16 cellular contexts compared by ENCODE assay signal in the genomic region with DNA sequence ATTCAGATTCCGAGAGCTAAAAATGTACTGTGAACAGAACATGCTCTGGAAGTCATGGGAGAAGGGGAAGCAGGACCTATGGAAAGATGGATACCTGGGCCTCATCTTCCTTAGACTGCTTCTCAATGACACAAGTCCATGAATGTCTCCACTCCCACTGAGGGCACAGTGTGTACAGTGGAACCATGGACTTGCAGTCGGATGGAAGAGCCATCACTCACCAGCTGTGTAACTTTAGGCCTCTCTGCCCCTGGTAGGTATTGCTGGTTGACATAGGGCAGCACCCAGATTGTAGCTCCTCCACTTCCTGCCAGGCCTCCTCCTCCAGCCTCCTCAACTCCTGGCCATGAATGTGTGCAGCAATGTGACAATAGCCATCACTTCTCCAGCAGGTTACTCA. TPM values are rescaled to one million over a fixed set of nuclear protein-coding genes. Genes with fewer than 3 reads are reported as not detected.
A peak's percentile ranks its signal among the peaks of the same experiment; 100 is the strongest.
DNase-seq lines count a peak whose midpoint lies in the region; TF ChIP-seq lines count a peak whose summit lies in the region.
"Had no signal": no experiment of that assay in that cellular context is flagged by ENCODE, and none has a peak within 500 bp of the region (broad histone marks: within the 10 kb centered on the region; RNA-seq: fewer than 3 reads in every experiment).

No MANE protein-coding gene starts in this region.

- intact Hi-C loops in uterus (cut with DNase I; ENCODE audit: low total_unique reads): no loop called here

- no peaks in the 10 kb centered on the region for H3K27me3 ChIP-seq in uterus

- no peaks in the 10 kb centered on the region for H3K36me3 ChIP-seq in uterus

- H3K4me3 ChIP-seq in uterus: no peak overlapping the region

- no peak overlapping the region for H3K27ac ChIP-seq in uterus
- H3K27ac ChIP-seq: 22Rv1 had no signal

- H3K36me3 Mint-ChIP-seq in osteocyte (ENCODE audit: unreplicated experiment): no peaks in the 10 kb centered on the region
- no peaks in the 10 kb centered on the region for H3K36me3 Mint-ChIP-seq in type B pancreatic cell
- H3K36me3 Mint-ChIP-seq: CD14-positive monocyte; CD8-positive, alpha-beta T cell had no signal

- TF ChIP-seq CTCF in osteocyte (IDR thresholded peaks at IDR 0.05) (no peak), type B pancreatic cell (conservative IDR thresholded peaks at IDR 0.05) (no peak), uterus (IDR thresholded peaks at IDR 0.05) (no peak)

- no peak overlapping the region for H3K4me3 Mint-ChIP-seq in osteocyte (ENCODE audit: unreplicated experiment)
- no peak overlapping the region for H3K4me3 Mint-ChIP-seq in type B pancreatic cell
- H3K4me3 Mint-ChIP-seq: CD14-positive monocyte; CD8-positive, alpha-beta T cell; HFFc6 had no signal

- H3K9me3 Mint-ChIP-seq in osteocyte (ENCODE audit: unreplicated experiment) (no peaks in the 10 kb centered on the region), type B pancreatic cell (peaks cover 4% of the 10 kb centered on the region)
- H3K9me3 Mint-ChIP-seq: CD8-positive, alpha-beta T cell had no signal

- H3K4me1 Mint-ChIP-seq in osteocyte (ENCODE audit: unreplicated experiment): no peaks in the 10 kb centered on the region
- H3K4me1 Mint-ChIP-seq in type B pancreatic cell (ENCODE audit: unreplicated experiment): no peaks in the 10 kb centered on the region

- H3K27me3 Mint-ChIP-seq in osteocyte (ENCODE audit: unreplicated experiment) (peaks cover 32% of the 10 kb centered on the region), type B pancreatic cell (peaks cover 6% of the 10 kb centered on the region)

- H3K27ac Mint-ChIP-seq in osteocyte (ENCODE audit: unreplicated experiment) (no peak overlapping the region), type B pancreatic cell (peak overlapping the region; percentile 26)
- H3K27ac Mint-ChIP-seq: CD14-positive monocyte; CD8-positive, alpha-beta T cell; HFFc6 had no signal

- peak; percentile 40 for DNase-seq in activated CD8-positive, alpha-beta memory T cell treated with anti-CD3 and anti-CD28 coated beads for 24 hours
- DNase-seq in activated CD8-positive, alpha-beta memory T cell treated with anti-CD3 and anti-CD28 coated beads, Interleukin-2, amount 50 U/mL, for 4 hours: no peak
- DNase-seq in ecto neural progenitor cell (ENCODE audit: low spot score): peak; percentile 15
- peak; percentile 46 for DNase-seq in osteocyte (ENCODE audit: extremely low spot score, unreplicated experiment)
- DNase-seq in type B pancreatic cell (ENCODE audit: extremely low spot score, unreplicated experiment): peak; percentile 7
- DNase-seq in NK-92 treated with Interleukin-12 subunit alpha and Interleukin-12 subunit beta, amount 100 ng/mL, for 24 hours (lab: John Stamatoyannopoulos, UW): no peak
- no peak for DNase-seq in uterus
- DNase-seq in SKM-1 (lab: John Stamatoyannopoulos, UW; ENCODE audit: unreplicated experiment): no peak
- DNase-seq: DND-41, GDM1, HCEC 1CT, HFFc6 had no signal

- H3K4me1 ChIP-seq in uterus: no peaks in the 10 kb centered on the region
- H3K4me1 ChIP-seq: Caco-2 had no signal

- H3K9me3 ChIP-seq in uterus: no peaks in the 10 kb centered on the region
- H3K9me3 ChIP-seq: Caco-2 had no signal

- TF ChIP-seq POLR2A in uterus (IDR thresholded peaks at IDR 0.05): no peak

RNA-seq across cellular contexts. Expression of a gene that starts 52.5 kb away (rescaled TPM):
- total RNA-seq in osteocyte (27.6 and 31.9 TPM in 2 replicates), type B pancreatic cell (ENCODE audit: low replicate concordance) (104 and 114 TPM in 2 replicates), uterus (10 to 100 TPM; 10.0 to 38.2 (median 19.0) TPM)

Comparison
In these comparisons a context has a peak if more than half of its experiments do, and no peak if none do; other contexts are left out.
1. DNase-seq: peak in activated CD8-positive, alpha-beta memory T cell treated with anti-CD3 and anti-CD28 coated beads for 24 hours (single experiment), ecto neural progenitor cell (single experiment), osteocyte (single experiment) and type B pancreatic cell (single experiment); none in activated CD8-positive, alpha-beta memory T cell treated with anti-CD3 and anti-CD28 coated beads, Interleukin-2, amount 50 U/mL, for 4 hours (single experiment), NK-92 treated with Interleukin-12 subunit alpha and Interleukin-12 subunit beta, amount 100 ng/mL, for 24 hours (single experiment), uterus (0 of 2) and SKM-1 (single experiment).